10 cellular contexts compared by ENCODE assay signal in genomic region chr10:104253106-104253505, GRCh38. TPM values are rescaled to one million over a fixed set of nuclear protein-coding genes. Genes with fewer than 3 reads are reported as not detected.
A peak's percentile ranks its signal among the peaks of the same experiment; 100 is the strongest.
DNase-seq lines count a peak whose midpoint lies in the region; ATAC-seq and TF ChIP-seq lines count a peak whose summit lies in the region.
"Had no signal": no experiment of that assay in that cellular context is flagged by ENCODE, and none has a peak within 500 bp of the region (broad histone marks: within the 10 kb centered on the region; RNA-seq: fewer than 3 reads in every experiment).

No MANE protein-coding gene starts in this region.

- POLR2A ChIA-PET in CD8-positive, alpha-beta T cell (lab: Charles Lee) = interaction anchor here (1.1 to 3.2 kb wide), 2 partner anchors 10 to 15 kb away, joined by 3 to 23 read pairs; partner anchors contain the start of gene GSTO2
- POLR2A ChIA-PET in HCT116 (lab: Charles Lee) = interaction anchor here (1.0 kb wide), 1 partner anchor 14 kb away, joined by 3 read pairs; no protein-coding TSS in a partner anchor

- DNase-seq in CD8-positive, alpha-beta T cell = no peak
- no peak for DNase-seq in HCT116 (ENCODE audit: low read depth, low spot score)
- no peak for DNase-seq in activated naive CD8-positive, alpha-beta T cell treated with anti-CD3 and anti-CD28 coated beads for 36 hours
- peak in 1 of 3 donors; percentile 27 for DNase-seq in mucosa of descending colon
- no peak for DNase-seq in lower lobe of right lung
- no peak for DNase-seq in testis
- DNase-seq: NCI-H69; stimulated activated CD4-positive, alpha-beta T cell treated with anti-CD3 and anti-CD28 coated beads, Interleukin-12 subunit alpha, Interleukin-12 subunit beta, amount 100 ng/mL, for 4 hours had no signal

- H3K27me3 Mint-ChIP-seq in CD8-positive, alpha-beta T cell (ENCODE audit: low read depth) = no peaks in the 10 kb centered on the region
- H3K27me3 Mint-ChIP-seq in activated naive CD8-positive, alpha-beta T cell treated with anti-CD3 and anti-CD28 coated beads for 36 hours = peaks cover 21% of the 10 kb centered on the region

- WGBS in testis, 2 donors = 92 to 96% methylated on average over 2 of the region's 2 CpGs

- H3K9me3 ChIP-seq in CD8-positive, alpha-beta T cell (ENCODE audit: low read length) = no peaks in the 10 kb centered on the region
- peaks cover 0 to 5% of the 10 kb centered on the region in 2 experiments; a peak in 1 of 4 replicates for H3K9me3 ChIP-seq in HCT116 (ENCODE audit: control insufficient read depth in 1 of 2, insufficient read depth in 1 of 2, low read depth in 1 of 2, low read length in 2 of 2)
- H3K9me3 ChIP-seq in mucosa of descending colon = no peaks in the 10 kb centered on the region
- no peaks in the 10 kb centered on the region for H3K9me3 ChIP-seq in lower lobe of right lung
- H3K9me3 ChIP-seq in testis = no peaks in the 10 kb centered on the region
- H3K9me3 ChIP-seq: esophagus muscularis mucosa had no signal

- intact Hi-C loops in CD8-positive, alpha-beta T cell (cut with DNase I, micrococcal nuclease) = no loop called here
- intact Hi-C loops in HCT116 (cut with micrococcal nuclease) (no loop called here), mucosa of descending colon (cut with DNase I, micrococcal nuclease) (no loop called here), lower lobe of right lung (cut with DNase I) (no loop called here), testis (cut with DNase I; ENCODE audit: low total_unique reads) (no loop called here)

- H3K36me3 ChIP-seq in CD8-positive, alpha-beta T cell (ENCODE audit: insufficient read depth, low read length) = peaks cover 3% of the 10 kb centered on the region
- peaks cover 8 to 14% of the 10 kb centered on the region in 2 experiments for H3K36me3 ChIP-seq in HCT116 (ENCODE audit: control insufficient read depth in 1 of 2, insufficient read depth in 2 of 2, low read length in 2 of 2)
- no peaks in the 10 kb centered on the region for H3K36me3 ChIP-seq in mucosa of descending colon (ENCODE audit: low read depth)
- peaks cover 10% of the 10 kb centered on the region for H3K36me3 ChIP-seq in lower lobe of right lung
- H3K36me3 ChIP-seq in testis (ENCODE audit: low read depth, missing control alignments) = no peaks in the 10 kb centered on the region

- CTCF ChIA-PET in CD8-positive, alpha-beta T cell (lab: Charles Lee) = interaction anchor here (4.3 kb wide), 1 partner anchor 21 kb away, joined by 30 read pairs; no protein-coding TSS in a partner anchor
- CTCF ChIA-PET in HCT116 (lab: Charles Lee) = interaction anchor here (3.0 kb wide), 1 partner anchor 21 kb away, joined by 22 read pairs; no protein-coding TSS in a partner anchor

- no peak for TF ChIP-seq RAD21 in HCT116 (IDR thresholded peaks at IDR 0.05; ENCODE audit: low read depth)

- H3K27ac Mint-ChIP-seq in CD8-positive, alpha-beta T cell = no peak overlapping the region
- H3K27ac Mint-ChIP-seq in activated naive CD8-positive, alpha-beta T cell treated with anti-CD3 and anti-CD28 coated beads for 36 hours = no peak overlapping the region

- H3K9me3 Mint-ChIP-seq in CD8-positive, alpha-beta T cell = no peaks in the 10 kb centered on the region
- peaks cover 5% of the 10 kb centered on the region for H3K9me3 Mint-ChIP-seq in activated naive CD8-positive, alpha-beta T cell treated with anti-CD3 and anti-CD28 coated beads for 36 hours

- peaks cover 15% of the 10 kb centered on the region for H3K36me3 Mint-ChIP-seq in CD8-positive, alpha-beta T cell
- peaks cover 25% of the 10 kb centered on the region for H3K36me3 Mint-ChIP-seq in activated naive CD8-positive, alpha-beta T cell treated with anti-CD3 and anti-CD28 coated beads for 36 hours

- RAD21 ChIA-PET in HCT116 (lab: Charles Lee; ENCODE audit: low non-redundant PET in 1 of 2, low total read pairs in 2 of 2, uncharacterized antibody in 2 of 2, unreplicated experiment in 2 of 2) = no interaction called here

- peak overlapping the region; percentile 54 for H3K4me3 Mint-ChIP-seq in CD8-positive, alpha-beta T cell
- H3K4me3 Mint-ChIP-seq in activated naive CD8-positive, alpha-beta T cell treated with anti-CD3 and anti-CD28 coated beads for 36 hours = peak overlapping the region; percentile 42

- H3K27ac ChIP-seq in CD8-positive, alpha-beta T cell (ENCODE audit: low read depth, low read length) = no peak overlapping the region
- H3K27ac ChIP-seq in HCT116 (ENCODE audit: low read depth, low read length) (no peak overlapping the region), lower lobe of right lung (no peak overlapping the region), testis (no peak overlapping the region)

- no peak overlapping the region for H3K4me3 ChIP-seq in CD8-positive, alpha-beta T cell (ENCODE audit: low read depth, low read length)
- H3K4me3 ChIP-seq in HCT116 (replicated peaks in 1 of 2; ENCODE audit: low read depth in 1 of 2, low read length in 2 of 2) (no peak overlapping the region), mucosa of descending colon (no peak overlapping the region), lower lobe of right lung (no peak overlapping the region), testis (no peak overlapping the region)
- H3K4me3 ChIP-seq: esophagus muscularis mucosa had no signal

- H3K4me1 ChIP-seq in CD8-positive, alpha-beta T cell (ENCODE audit: insufficient read depth, low read length) = peaks cover 20% of the 10 kb centered on the region
- H3K4me1 ChIP-seq in HCT116 (ENCODE audit: control insufficient read depth in 1 of 2, insufficient read depth in 2 of 2, low read length in 2 of 2) (peaks cover 14 to 29% of the 10 kb centered on the region in 2 experiments), mucosa of descending colon (ENCODE audit: low read depth) (peaks cover 30% of the 10 kb centered on the region), lower lobe of right lung (peaks cover 33% of the 10 kb centered on the region), testis (peaks cover 11% of the 10 kb centered on the region)

- TF ChIP-seq CTCF in CD8-positive, alpha-beta T cell (IDR thresholded peaks at IDR 0.05) = no peak
- no peak for TF ChIP-seq CTCF in HCT116 (IDR thresholded peaks at IDR 0.05 in 2 of 3, conservative IDR thresholded peaks at IDR 0.05 in 1 of 3; ENCODE audit: borderline replicate concordance in 1 of 3, insufficient read depth in 1 of 3, low read depth in 2 of 3, low read length in 2 of 3)
- no peak for TF ChIP-seq CTCF in mucosa of descending colon (IDR thresholded peaks at IDR 0.05)
- TF ChIP-seq CTCF in lower lobe of right lung (IDR thresholded peaks at IDR 0.05) = no peak
- no peak for TF ChIP-seq CTCF in testis (IDR thresholded peaks at IDR 0.05)

- no TSS peak for BruUV-seq in HCT116 (replicated peaks; lab: Mats Ljungman, UMichigan)

- H3K9ac ChIP-seq in HCT116 (ENCODE audit: low read length) = no peak overlapping the region

- no peak overlapping the region for H3K4me2 ChIP-seq in HCT116 (ENCODE audit: low read length)

- no peaks in the 10 kb centered on the region for H3K27me3 ChIP-seq in CD8-positive, alpha-beta T cell (ENCODE audit: insufficient read depth, low read length)
- H3K27me3 ChIP-seq in HCT116 (ENCODE audit: insufficient read depth, low read length) (no peaks in the 10 kb centered on the region), lower lobe of right lung (ENCODE audit: low read depth) (no peaks in the 10 kb centered on the region), testis (no peaks in the 10 kb centered on the region)
- H3K27me3 ChIP-seq: esophagus muscularis mucosa had no signal

- ATAC-seq in CD8-positive, alpha-beta T cell = no peak
- no peak for ATAC-seq in HCT116
- ATAC-seq in mucosa of descending colon = peak; percentile 40
- ATAC-seq in GM18873 (IDR thresholded peaks at IDR 0.05; ENCODE audit: low FRiP score, unreplicated experiment) = no peak
- no peak for ATAC-seq in lower lobe of right lung

- H2AFZ ChIP-seq in HCT116 (ENCODE audit: low read depth, low read length, poor library complexity, severe bottlenecking) = peak overlapping the region; percentile 87

- TF ChIP-seq POLR2A in HCT116 (IDR thresholded peaks at IDR 0.05; ENCODE audit: borderline replicate concordance, extremely low read depth, insufficient read depth, insufficient read length) (no peak), testis (IDR thresholded peaks at IDR 0.05) (no peak)

- no peaks in the 10 kb centered on the region for H4K20me1 ChIP-seq in HCT116 (ENCODE audit: insufficient read depth)

- peaks cover 34% of the 10 kb centered on the region for H3K4me1 Mint-ChIP-seq in CD8-positive, alpha-beta T cell (ENCODE audit: low read depth)
- H3K4me1 Mint-ChIP-seq in activated naive CD8-positive, alpha-beta T cell treated with anti-CD3 and anti-CD28 coated beads for 36 hours = peaks cover 30% of the 10 kb centered on the region

- peaks cover 36% of the 10 kb centered on the region for H3K79me2 ChIP-seq in HCT116 (ENCODE audit: insufficient read depth, low read length)

- no peaks in the 10 kb centered on the region for H3K9me2 ChIP-seq in HCT116 (ENCODE audit: insufficient read depth)

TF ChIP-seq in HCT116, 20 proteins besides CTCF, POLR2A, EP300 and RAD21:
- TF ChIP-seq EGR1 (IDR thresholded peaks at IDR 0.05; ENCODE audit: low read depth) (0 out of 2 replicates have a peak, but pooled peaks have one; percentile 32), CBX3 (IDR thresholded peaks at IDR 0.05; ENCODE audit: low read depth) (no peak)

RNA-seq across cellular contexts. Expression of gene GSTO1, which starts 1.6 kb away (rescaled TPM):
- 10 to 100 TPM in 1 of 2 experiments, 1 to 10 TPM in 1; 9.8 to 11.8 TPM for total RNA-seq in CD8-positive, alpha-beta T cell
- 179 TPM for total RNA-seq in HCT116 (2021; ENCODE audit: unreplicated experiment)
- 130 and 156 TPM in 2 replicates for polyA plus RNA-seq in HCT116 (2012)
- total RNA-seq in activated naive CD8-positive, alpha-beta T cell treated with anti-CD3 and anti-CD28 coated beads for 36 hours = 100 to 1,000 TPM; 148 to 153 TPM
- 10 to 100 TPM; 60.1 to 73.9 (median 62.9) TPM for total RNA-seq in mucosa of descending colon
- total RNA-seq in lower lobe of right lung = 133 TPM
- 10 to 100 TPM in 1 of 2 donors, 1 to 10 TPM in 1; 10.0 to 16.4 TPM for total RNA-seq in testis
- polyA plus RNA-seq in testis (ENCODE audit: insufficient read depth, low read depth, low replicate concordance) = 35.2 TPM

RNA-seq across cellular contexts. Expression of gene GSTO2, which starts 15.9 kb away (rescaled TPM):
- total RNA-seq in CD8-positive, alpha-beta T cell = under 1 TPM; 0.49 to 0.75 TPM
- total RNA-seq in HCT116 (2021; ENCODE audit: unreplicated experiment) = 115 TPM
- 104 and 131 TPM in 2 replicates for polyA plus RNA-seq in HCT116 (2012)
- 1 to 10 TPM; 1.5 to 2.5 TPM for total RNA-seq in activated naive CD8-positive, alpha-beta T cell treated with anti-CD3 and anti-CD28 coated beads for 36 hours
- total RNA-seq in mucosa of descending colon = 10 to 100 TPM in 2 of 3 donors, 1 to 10 TPM in 1; 5.4 to 19.7 (median 18.3) TPM
- total RNA-seq in lower lobe of right lung = 7.8 TPM
- 10 to 100 TPM; 28.9 to 51.7 TPM for total RNA-seq in testis
- 53.7 TPM for polyA plus RNA-seq in testis (ENCODE audit: insufficient read depth, low read depth, low replicate concordance)

RNA-seq across cellular contexts. Expression of gene CFAP43, which starts 20.9 kb away (rescaled TPM):
- not detected for total RNA-seq in CD8-positive, alpha-beta T cell
- total RNA-seq in HCT116 (2021; ENCODE audit: unreplicated experiment) (4.0 TPM), mucosa of descending colon (under 1 TPM; 0.22 to 0.58 (median 0.32) TPM), lower lobe of right lung (12.9 TPM), testis (10 to 100 TPM; 37.8 to 72.8 TPM)
- polyA plus RNA-seq in HCT116 (2012) = 0.65 and 1.5 TPM in 2 replicates
- total RNA-seq in activated naive CD8-positive, alpha-beta T cell treated with anti-CD3 and anti-CD28 coated beads for 36 hours = not detected
- polyA plus RNA-seq in testis (ENCODE audit: insufficient read depth, low read depth, low replicate concordance) = 60.7 TPM
